7 cellular contexts compared by ENCODE assay signal in genomic region chr9:105449081-105449480, GRCh38. TPM values are rescaled to one million over a fixed set of nuclear protein-coding genes. Genes with fewer than 3 reads are reported as not detected.
DNase-seq lines count a peak whose midpoint lies in the region; ATAC-seq, FAIRE-seq and TF ChIP-seq lines count a peak whose summit lies in the region.

No MANE protein-coding gene starts in this region.

- no peak for ATAC-seq in GM18498 (IDR thresholded peaks at IDR 0.05; ENCODE audit: unreplicated experiment)

- peak overlapping the region; percentile 65; the same call in 1 of the 2 replicates for H3K27ac ChIP-seq in SJSA1
- H3K27ac ChIP-seq in endothelial cell of umbilical vein (ENCODE audit: insufficient read depth, low read depth, low read length) = peak overlapping the region; percentile 65
- peak overlapping the region in 1 of 4 donors; percentile 86 for H3K27ac ChIP-seq in sigmoid colon

- 23 to 57% methylated on average over 2 of the region's 2 CpGs for WGBS in sigmoid colon, 2 donors

- no peak for TF ChIP-seq POLR2A in endothelial cell of umbilical vein (IDR thresholded peaks at IDR 0.05; ENCODE audit: low read depth, low read length)
- TF ChIP-seq POLR2A in sigmoid colon (IDR thresholded peaks at IDR 0.05) = no peak

- TSS peak; percentile 32 for BruUV-seq in endothelial cell of umbilical vein (replicated peaks; lab: Mats Ljungman, UMichigan)

- peak; percentile 28 for FAIRE-seq in endothelial cell of umbilical vein (lab: Jason Lieb, UNC)

- CTCF ChIA-PET in endothelial cell of umbilical vein (lab: Charles Lee) = interaction anchor here (0.8 to 1.5 kb wide), 3 partner anchors 15 to 586 kb away, joined by 4 read pairs; no protein-coding TSS in a partner anchor

- dilution Hi-C loops in endothelial cell of umbilical vein (cut with MboI; ENCODE audit: extremely low pct_ligation_motif_present, low sequenced_read_pairs) = no loop called here

- H3K9me3 ChIP-seq in SJSA1 (replicated peaks) = no peaks in the 10 kb centered on the region
- no peaks in the 10 kb centered on the region for H3K9me3 ChIP-seq in endothelial cell of umbilical vein (replicated peaks; ENCODE audit: control insufficient read depth, insufficient read depth, low read length)
- H3K9me3 ChIP-seq in sigmoid colon = no peaks in the 10 kb centered on the region

- H3K36me3 ChIP-seq in H7 (replicated peaks; ENCODE audit: control insufficient read depth, insufficient read depth, low read length) = no peaks in the 10 kb centered on the region
- H3K36me3 ChIP-seq in SJSA1 = no peaks in the 10 kb centered on the region; the same call in 1 of the 2 replicates
- H3K36me3 ChIP-seq in endothelial cell of umbilical vein (ENCODE audit: control insufficient read depth in 2 of 2, extremely low read depth in 1 of 2, insufficient read depth in 2 of 2, low read length in 2 of 2) = no peaks in the 10 kb centered on the region
- no peaks in the 10 kb centered on the region for H3K36me3 ChIP-seq in sigmoid colon

- H3K4me3 ChIP-seq in H7 (ENCODE audit: insufficient read depth, low read depth, low read length) (peak overlapping the region; percentile 86; the same call in 1 of the 2 replicates), SJSA1 (peak overlapping the region; percentile 70), endothelial cell of umbilical vein (replicated peaks in 1 of 3; ENCODE audit: insufficient read depth in 1 of 3, low read depth in 1 of 3, low read length in 3 of 3) (peak overlapping the region; percentile 35 to 84 (median 74)), sigmoid colon (peak overlapping the region in 3 of 4 donors; percentile 88 to 97 (median 93))

- TF ChIP-seq EP300 in sigmoid colon (IDR thresholded peaks at IDR 0.05) = no peak

- intact Hi-C loops in endothelial cell of umbilical vein (cut with micrococcal nuclease) = loop anchor here (5.0 kb wide), 2 partner anchors 108 to 243 kb away; partner anchors contain the start of genes FKTN and TMEM38B
- intact Hi-C loops in sigmoid colon (cut with DNase I) = no loop called here

- peak overlapping the region; percentile 78 for H3K9ac ChIP-seq in endothelial cell of umbilical vein (replicated peaks; ENCODE audit: extremely low read depth, insufficient read depth, low read length)

- peaks cover 15% of the 10 kb centered on the region for H3K4me1 ChIP-seq in SJSA1 (replicated peaks)
- peaks cover 17% of the 10 kb centered on the region for H3K4me1 ChIP-seq in endothelial cell of umbilical vein (ENCODE audit: control insufficient read depth, extremely low read depth, insufficient read depth, low read length)
- peaks cover 0 to 23% (median 15%) of the 10 kb centered on the region in 4 donors for H3K4me1 ChIP-seq in sigmoid colon

- no peaks in the 10 kb centered on the region for H3K9me1 ChIP-seq in endothelial cell of umbilical vein (replicated peaks; ENCODE audit: control insufficient read depth, extremely low read depth, insufficient read depth, low read length)

- H3K27me3 ChIP-seq in H7 (ENCODE audit: control insufficient read depth, insufficient read depth, low read length) = no peaks in the 10 kb centered on the region
- no peaks in the 10 kb centered on the region for H3K27me3 ChIP-seq in SJSA1 (replicated peaks)
- no peaks in the 10 kb centered on the region for H3K27me3 ChIP-seq in endothelial cell of umbilical vein (ENCODE audit: control insufficient read depth in 2 of 2, insufficient read depth in 2 of 2, low read length in 2 of 2)
- H3K27me3 ChIP-seq in sigmoid colon = no peaks in the 10 kb centered on the region

- DNase-seq in H7 (no peak), SJSA1 (ENCODE audit: low read depth in 1 of 2, low spot score in 2 of 2) (no peak), endothelial cell of umbilical vein (ENCODE audit: low read depth, low spot score) (peak; percentile 4), sigmoid colon (no peak), SK-N-DZ (ENCODE audit: low spot score) (no peak), middle frontal gyrus (ENCODE audit: extremely low spot score, low spot score) (no peak)

- H3K4me2 ChIP-seq in endothelial cell of umbilical vein (ENCODE audit: insufficient read depth, low read length) = peak overlapping the region; percentile 76

- no peaks in the 10 kb centered on the region for H4K20me1 ChIP-seq in endothelial cell of umbilical vein (replicated peaks; ENCODE audit: control insufficient read depth, extremely low read depth, insufficient read depth, low read length)

- H3K79me2 ChIP-seq in endothelial cell of umbilical vein (ENCODE audit: control insufficient read depth, insufficient read depth, low read length) = peaks cover 48% of the 10 kb centered on the region

- POLR2A ChIA-PET in endothelial cell of umbilical vein (lab: Charles Lee) = no interaction called here

- no peak overlapping the region for H2AFZ ChIP-seq in endothelial cell of umbilical vein (ENCODE audit: low read depth, low read length)

- TF ChIP-seq CTCF in endothelial cell of umbilical vein (IDR thresholded peaks at IDR 0.05; ENCODE audit: extremely low read depth in 1 of 2, insufficient read depth in 1 of 2, low read depth in 1 of 2, low read length in 2 of 2) (no peak), sigmoid colon (IDR thresholded peaks at IDR 0.05) (no peak)

TF ChIP-seq in endothelial cell of umbilical vein, 7 proteins besides CTCF, POLR2A, EP300 and RAD21:
- TF ChIP-seq FOS (IDR thresholded peaks at IDR 0.05; ENCODE audit: borderline replicate concordance, insufficient read depth, low read length) (no peak), MYC (IDR thresholded peaks at IDR 0.05; ENCODE audit: low read depth, low read length) (no peak), POLR2AphosphoS5 (IDR thresholded peaks at IDR 0.05; ENCODE audit: insufficient read depth, low read depth, low read length) (no peak), GATA2 (IDR thresholded peaks at IDR 0.05; ENCODE audit: insufficient read depth, insufficient read length, low read depth, low read length) (no peak), JUN (IDR thresholded peaks at IDR 0.05; ENCODE audit: borderline replicate concordance, insufficient read depth, insufficient read length, low read depth) (no peak)
TF ChIP-seq in endothelial cell of umbilical vein: peak in this region for 0.

RNA-seq across cellular contexts. Expression of gene FSD1L, which starts 1.2 kb away (rescaled TPM):
- 2.3 and 2.5 TPM in 2 replicates for total RNA-seq in H7 (2014; rRNA removed; shearing (Covaris generic))
- total RNA-seq in SJSA1 (2014; rRNA removed; shearing (Covaris generic)) = 2.2 and 3.0 TPM in 2 replicates
- total RNA-seq in endothelial cell of umbilical vein = 7.5 and 8.5 TPM in 2 replicates
- 0.53 and 0.69 TPM in 2 replicates for polyA plus RNA-seq in endothelial cell of umbilical vein
- polyA plus RNA-seq in endothelial cell of umbilical vein (2011; cell fraction: cytosol; rRNA removed) = 0.66 and 0.70 TPM in 2 replicates
- 6.1 and 8.5 TPM in 2 replicates for polyA plus RNA-seq in endothelial cell of umbilical vein (2011; cell fraction: nucleus; rRNA removed)
- polyA plus RNA-seq in endothelial cell of umbilical vein (2012) = 2.5 and 2.8 TPM in 2 replicates
- 3.0 and 3.2 TPM in 2 replicates for polyA minus RNA-seq in endothelial cell of umbilical vein
- 1.2 TPM for polyA minus RNA-seq in endothelial cell of umbilical vein (2011; cell fraction: cytosol; rRNA and poly(A)+ RNA removed)
- 16.7 and 25.3 TPM in 2 replicates for polyA minus RNA-seq in endothelial cell of umbilical vein (2011; cell fraction: nucleus; rRNA and poly(A)+ RNA removed)
- 1 to 10 TPM; 3.9 to 6.4 (median 4.7) TPM for total RNA-seq in sigmoid colon
- polyA plus RNA-seq in sigmoid colon = 1 to 10 TPM; 1.2 to 1.6 (median 1.2) TPM
- polyA plus RNA-seq in SK-N-DZ (2014; cell fraction: cytosol; rRNA removed) = 4.6 and 4.7 TPM in 2 replicates
- 18.1 and 22.8 TPM in 2 replicates for polyA plus RNA-seq in SK-N-DZ (2014; cell fraction: nucleus; rRNA removed)
